ENCODE assay signal across 17 cellular contexts in the genomic region with DNA sequence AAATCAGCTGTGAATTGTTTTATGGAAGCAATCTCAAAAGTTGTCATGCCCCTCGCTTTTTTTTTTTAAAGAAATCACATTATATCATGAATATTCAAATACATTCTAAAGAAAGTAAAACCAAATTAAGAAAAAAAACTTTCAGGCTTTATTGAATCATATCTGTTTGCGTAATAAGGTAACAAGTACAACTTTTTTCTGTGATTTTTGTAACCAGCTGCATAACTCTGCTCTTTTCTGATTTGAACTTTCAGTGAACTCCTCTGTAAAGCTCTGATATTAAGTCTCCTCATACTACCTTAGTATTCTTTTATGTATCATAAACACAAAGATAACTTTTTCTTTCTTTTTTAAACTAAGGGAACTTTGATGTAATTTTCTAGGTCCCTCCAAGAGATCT.
"Had no signal": no experiment of that assay in that cellular context is flagged by ENCODE, and none has a peak within 500 bp of the region (broad histone marks: within the 10 kb centered on the region; RNA-seq: fewer than 3 reads in every experiment).

No MANE protein-coding gene starts in this region.

- H3K4me3 Mint-ChIP-seq: activated CD4-positive, alpha-beta T cell treated with anti-CD3 and anti-CD28 coated beads for 36 hours; activated naive CD8-positive, alpha-beta T cell treated with anti-CD3 and anti-CD28 coated beads, Interleukin-2, amount 10 ng/mL, durations not matched to agents 7 days and 5 days; natural killer cell treated with Interleukin-12 subunit alpha and Interleukin-12 subunit beta and Interleukin-15 and Interleukin-18, amount 100 ng/mL, for 72 hours; stimulated activated naive B cell treated with anti-CD40 and anti-IgM and Interleukin-4, amounts not matched to agents 10 μg/mL and 1 μg/mL and 100 μg/mL, for 72 hours had no signal

- H3K27ac Mint-ChIP-seq: activated CD4-positive, alpha-beta T cell treated with anti-CD3 and anti-CD28 coated beads for 36 hours; activated naive CD8-positive, alpha-beta T cell treated with anti-CD3 and anti-CD28 coated beads, Interleukin-2, amount 10 ng/mL, durations not matched to agents 7 days and 5 days; natural killer cell treated with Interleukin-12 subunit alpha and Interleukin-12 subunit beta and Interleukin-15 and Interleukin-18, amount 100 ng/mL, for 72 hours; stimulated activated naive B cell treated with anti-CD40 and anti-IgM and Interleukin-4, amounts not matched to agents 10 μg/mL and 1 μg/mL and 100 μg/mL, for 72 hours had no signal

- H3K27me3 Mint-ChIP-seq: activated CD4-positive, alpha-beta T cell treated with anti-CD3 and anti-CD28 coated beads for 36 hours; activated naive CD8-positive, alpha-beta T cell treated with anti-CD3 and anti-CD28 coated beads, Interleukin-2, amount 10 ng/mL, durations not matched to agents 7 days and 5 days; natural killer cell treated with Interleukin-12 subunit alpha and Interleukin-12 subunit beta and Interleukin-15 and Interleukin-18, amount 100 ng/mL, for 72 hours; stimulated activated naive B cell treated with anti-CD40 and anti-IgM and Interleukin-4, amounts not matched to agents 10 μg/mL and 1 μg/mL and 100 μg/mL, for 72 hours had no signal

- DNase-seq: activated CD4-positive, alpha-beta T cell treated with anti-CD3 and anti-CD28 coated beads for 36 hours; activated CD4-positive, alpha-beta T cell treated with anti-CD3 and anti-CD28 coated beads, Interleukin-2, amount 50 U/mL, for 48 hours; activated naive CD4-positive, alpha-beta T cell; activated naive CD8-positive, alpha-beta T cell treated with anti-CD3 and anti-CD28 coated beads, Interleukin-2, amount 10 ng/mL, durations not matched to agents 7 days and 5 days; activated T-cell treated with anti-CD3 and anti-CD28 coated beads for 4 hours; anterior cingulate cortex; brain microvascular endothelial cell; cerebellar nuclear complex; dermis blood vessel endothelial cell; effector memory CD4-positive, alpha-beta T cell; stimulated activated naive B cell treated with anti-CD40 and anti-IgM and Interleukin-4, amounts not matched to agents 10 μg/mL and 1 μg/mL and 100 μg/mL, for 72 hours; upper lobe of left lung had no signal

- H3K36me3 ChIP-seq: brain microvascular endothelial cell, neutrophil, thoracic aorta, upper lobe of left lung had no signal

- H3K9me3 Mint-ChIP-seq: natural killer cell treated with Interleukin-12 subunit alpha and Interleukin-12 subunit beta and Interleukin-15 and Interleukin-18, amount 100 ng/mL, for 72 hours had no signal

- H3K4me3 ChIP-seq: lung, thoracic aorta, upper lobe of left lung had no signal

- H3K9me3 ChIP-seq: neutrophil, thoracic aorta, upper lobe of left lung had no signal

- ATAC-seq: activated CD4-positive, alpha-beta T cell treated with anti-CD3 and anti-CD28 coated beads for 36 hours; natural killer cell treated with Interleukin-12 subunit alpha and Interleukin-12 subunit beta and Interleukin-15 and Interleukin-18, amount 100 ng/mL, for 72 hours; sciatic nerve; stimulated activated naive B cell treated with anti-CD40 and anti-IgM and Interleukin-4, amounts not matched to agents 10 μg/mL and 1 μg/mL and 100 μg/mL, for 72 hours had no signal

- H3K27ac ChIP-seq: neutrophil, thoracic aorta, upper lobe of left lung had no signal

- H3K36me3 Mint-ChIP-seq: natural killer cell treated with Interleukin-12 subunit alpha and Interleukin-12 subunit beta and Interleukin-15 and Interleukin-18, amount 100 ng/mL, for 72 hours had no signal

- H3K4me1 Mint-ChIP-seq: activated naive CD8-positive, alpha-beta T cell treated with anti-CD3 and anti-CD28 coated beads, Interleukin-2, amount 10 ng/mL, durations not matched to agents 7 days and 5 days; stimulated activated naive B cell treated with anti-CD40 and anti-IgM and Interleukin-4, amounts not matched to agents 10 μg/mL and 1 μg/mL and 100 μg/mL, for 72 hours had no signal

- H3K27me3 ChIP-seq: brain microvascular endothelial cell, neutrophil, upper lobe of left lung had no signal
